Comparison of ENCODE assay signal across 8 cellular contexts in genomic region chr4:1291091-1291490, GRCh38. TPM values are rescaled to one million over a fixed set of nuclear protein-coding genes. Genes with fewer than 3 reads are reported as not detected.
DNase-seq lines count a peak whose midpoint lies in the region; ATAC-seq and TF ChIP-seq lines count a peak whose summit lies in the region.

No MANE protein-coding gene starts in this region.

- intact Hi-C loops in sciatic nerve (cut with DNase I), result no loop called here
- intact Hi-C loops in uterus (cut with DNase I; ENCODE audit: low total_unique reads), result no loop called here

- CTCF ChIA-PET in RWPE1 (lab: Yijun Ruan, JAX), result interaction anchor here (0.6 kb wide), 1 partner anchor 39 kb away, joined by 3 read pairs; no protein-coding TSS in a partner anchor

- H3K9ac ChIP-seq in fibroblast of lung (ENCODE audit: insufficient read depth, low read length), result peak overlapping the region; percentile 88

- H3K36me3 ChIP-seq in fibroblast of lung (ENCODE audit: control insufficient read depth, insufficient read depth, low read length) (peaks cover 3% of the 10 kb centered on the region), uterus (no peaks in the 10 kb centered on the region)

- no peaks in the 10 kb centered on the region for H3K27me3 ChIP-seq in fibroblast of lung (ENCODE audit: control insufficient read depth, insufficient read depth, low read length)
- no peaks in the 10 kb centered on the region for H3K27me3 ChIP-seq in uterus

- no peak for DNase-seq in GM12864 (ENCODE audit: low read depth)
- DNase-seq in RWPE1 (ENCODE audit: low spot score), result no peak
- DNase-seq in fibroblast of lung (ENCODE audit: low read depth in 2 of 2), result no peak
- DNase-seq in sciatic nerve (ENCODE audit: low spot score), result peak; percentile 14
- DNase-seq in amniotic stem cell (lab: John Stamatoyannopoulos, UW), result no peak
- no peak for DNase-seq in uterus
- no peak for DNase-seq in NCI-H524 (lab: John Stamatoyannopoulos, UW)

- H4K20me1 ChIP-seq in fibroblast of lung (ENCODE audit: control insufficient read depth, extremely low read depth, insufficient read depth, low read length), result no peaks in the 10 kb centered on the region

- POLR2A ChIA-PET in RWPE1 (lab: Yijun Ruan, JAX; ENCODE audit: low non-redundant PET), result no interaction called here

- H2AFZ ChIP-seq in fibroblast of lung (ENCODE audit: low read length), result no peak overlapping the region

- ATAC-seq in sciatic nerve (no peak), GM21526 (IDR thresholded peaks at IDR 0.05; ENCODE audit: low FRiP score, unreplicated experiment) (no peak)

- H3K4me3 ChIP-seq in GM12864 (ENCODE audit: low read depth, low read length) (peak overlapping the region; percentile 91), fibroblast of lung (replicated peaks in 1 of 4; ENCODE audit: control extremely low read depth in 1 of 4, insufficient read depth in 1 of 4, low read depth in 3 of 4, low read length in 4 of 4) (peak overlapping the region; percentile 84 to 93 (median 90)), uterus (peak overlapping the region in 1 of 2 donors; percentile 98)

- peak overlapping the region; percentile 84 for H3K27ac ChIP-seq in RWPE1
- peak overlapping the region; percentile 74 for H3K27ac ChIP-seq in fibroblast of lung (ENCODE audit: insufficient read depth, low read length)
- no peak overlapping the region for H3K27ac ChIP-seq in uterus

- TF ChIP-seq POLR2A in uterus (IDR thresholded peaks at IDR 0.05), result no peak

- peak overlapping the region; percentile 98 for H3K4me2 ChIP-seq in fibroblast of lung (ENCODE audit: extremely low read depth, insufficient read depth, low read length)

- H3K79me2 ChIP-seq in fibroblast of lung (ENCODE audit: control insufficient read depth, insufficient read depth, low read length), result peaks cover 56% of the 10 kb centered on the region

- peaks cover 7% of the 10 kb centered on the region for H3K4me1 ChIP-seq in fibroblast of lung (ENCODE audit: control insufficient read depth, extremely low read depth, insufficient read depth, low read length)
- peaks cover 0 to 7% of the 10 kb centered on the region in 2 donors for H3K4me1 ChIP-seq in uterus

- TF ChIP-seq CTCF in GM12864 (IDR thresholded peaks at IDR 0.05; ENCODE audit: low read depth, low read length, missing control alignments) (no peak), RWPE1 (conservative IDR thresholded peaks at IDR 0.05; ENCODE audit: low read depth) (no peak), fibroblast of lung (conservative IDR thresholded peaks at IDR 0.05 in 1 of 2, IDR thresholded peaks at IDR 0.05 in 1 of 2; ENCODE audit: low read depth in 1 of 2, low read length in 2 of 2) (no peak), uterus (IDR thresholded peaks at IDR 0.05) (no peak)

- H3K9me3 ChIP-seq in fibroblast of lung (ENCODE audit: control insufficient read depth, insufficient read depth, low read depth, low read length), result no peaks in the 10 kb centered on the region
- no peaks in the 10 kb centered on the region for H3K9me3 ChIP-seq in uterus

RNA-seq across cellular contexts. Expression of gene MAEA, which starts 1.4 kb away (rescaled TPM):
- total RNA-seq in fibroblast of lung, result 37.2 and 44.3 TPM in 2 replicates
- 53.8 and 59.5 TPM in 2 replicates for polyA plus RNA-seq in fibroblast of lung
- 49.3 and 67.4 TPM in 2 replicates for polyA plus RNA-seq in fibroblast of lung (2012)
- 55.9 and 75.0 TPM in 2 replicates for polyA minus RNA-seq in fibroblast of lung (ENCODE audit: low replicate concordance)
- total RNA-seq in sciatic nerve, result 68.6 TPM
- total RNA-seq in uterus, result 10 to 100 TPM; 32.3 to 70.7 (median 67.8) TPM

RNA-seq across cellular contexts. Expression of gene CTBP1, which starts 42.2 kb away (rescaled TPM):
- total RNA-seq in fibroblast of lung (224 and 249 TPM in 2 replicates), sciatic nerve (143 TPM), uterus (100 to 1,000 TPM; 104 to 193 (median 162) TPM)
- polyA plus RNA-seq in fibroblast of lung, result 78.2 and 86.1 TPM in 2 replicates
- 102 and 162 TPM in 2 replicates for polyA plus RNA-seq in fibroblast of lung (2012)
- polyA minus RNA-seq in fibroblast of lung (ENCODE audit: low replicate concordance), result 151 and 174 TPM in 2 replicates

RNA-seq across cellular contexts. Expression of gene UVSSA, which starts 55.9 kb away (rescaled TPM):
- total RNA-seq in fibroblast of lung (4.6 and 7.6 TPM in 2 replicates), sciatic nerve (33.5 TPM), uterus (10 to 100 TPM; 13.1 to 37.2 (median 19.3) TPM)
- polyA plus RNA-seq in fibroblast of lung, result 4.0 and 4.6 TPM in 2 replicates
- 3.9 and 4.3 TPM in 2 replicates for polyA plus RNA-seq in fibroblast of lung (2012)
- polyA minus RNA-seq in fibroblast of lung (ENCODE audit: low replicate concordance), result 5.6 and 7.3 TPM in 2 replicates

Comparison
In these comparisons a context has a peak if more than half of its experiments do, and no peak if none do; other contexts are left out.
1. H3K27ac ChIP-seq: peak in RWPE1 (single experiment) and fibroblast of lung (single experiment); none in uterus (0 of 2).